In the genomic region with DNA sequence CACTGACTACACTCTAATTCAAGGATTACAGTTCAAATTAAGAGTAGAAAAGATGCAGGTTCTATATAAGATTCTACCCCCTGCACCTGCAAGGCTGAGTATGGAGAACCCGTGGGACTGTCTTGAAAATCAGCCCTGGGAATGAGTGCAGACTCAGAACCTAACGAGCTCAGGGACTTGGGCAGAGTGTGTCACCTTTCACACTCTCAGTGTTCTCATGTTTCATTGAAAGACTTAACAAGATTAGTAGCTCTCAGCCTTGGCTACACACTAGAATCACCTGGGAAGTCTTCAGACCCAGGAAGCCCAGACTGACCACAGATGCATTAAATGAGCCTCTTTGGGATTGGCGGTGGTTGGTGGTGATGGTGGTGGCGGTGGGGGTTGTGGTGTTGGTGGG, we compare ENCODE assay signal across 19 cellular contexts.
A peak's percentile ranks its signal among the peaks of the same experiment; 100 is the strongest.
DNase-seq lines count a peak whose midpoint lies in the region; ATAC-seq and TF ChIP-seq lines count a peak whose summit lies in the region.
"Had no signal": no experiment of that assay in that cellular context is flagged by ENCODE, and none has a peak within 500 bp of the region (broad histone marks: within the 10 kb centered on the region; RNA-seq: fewer than 3 reads in every experiment).

No MANE protein-coding gene starts in this region.

- DNase-seq in NCI-H2171 treated with DMSO at 0.1 percent for 48 hours (lab: John Stamatoyannopoulos, UW): peak; percentile 32
- no peak for DNase-seq in NCI-H2171 (lab: John Stamatoyannopoulos, UW)
- DNase-seq in NCI-H82 treated with DMSO at 0.1 percent for 48 hours (lab: John Stamatoyannopoulos, UW; ENCODE audit: unreplicated experiment): peak; percentile 74
- DNase-seq in left kidney (ENCODE audit: low read depth, low spot score): peak; percentile 55
- DNase-seq in NCI-H2196 (lab: John Stamatoyannopoulos, UW; ENCODE audit: unreplicated experiment): no peak
- DNase-seq: 8988T; CD4-positive, alpha-beta memory T cell; DMS153; DMS79; GDM1; GOT3; H7; HFFc6; IMR-90 had no signal

- no peak overlapping the region for H3K4me3 ChIP-seq in KMS-11 (IDR thresholded peaks at IDR 0.05; ENCODE audit: insufficient read depth, low read depth, low read length)
- H3K4me3 ChIP-seq: BLaER1 had no signal

- ATAC-seq in GM21717 (IDR thresholded peaks at IDR 0.05; ENCODE audit: unreplicated experiment): no peak
- ATAC-seq in HG03280 (IDR thresholded peaks at IDR 0.05; ENCODE audit: unreplicated experiment): no peak
- ATAC-seq: HCT116 had no signal

- H4K20me1 ChIP-seq in KMS-11 (ENCODE audit: insufficient read depth): no peaks in the 10 kb centered on the region
- H4K20me1 ChIP-seq: BLaER1 had no signal

- no peaks in the 10 kb centered on the region for H3K27me3 ChIP-seq in KMS-11 (ENCODE audit: insufficient read depth, low read depth)
- H3K27me3 ChIP-seq: BLaER1 had no signal

- H3K27ac ChIP-seq in KMS-11: no peak overlapping the region
- H3K27ac ChIP-seq: BLaER1 had no signal

- peak overlapping the region; percentile 12; the same call in 1 of the 2 replicates for H3K4me2 ChIP-seq in KMS-11
- H3K4me2 ChIP-seq: BLaER1 had no signal

- H3K36me3 ChIP-seq in KMS-11 (ENCODE audit: insufficient read depth): no peaks in the 10 kb centered on the region
- H3K36me3 ChIP-seq: BLaER1 had no signal

- no peaks in the 10 kb centered on the region for H3K79me2 ChIP-seq in KMS-11 (ENCODE audit: insufficient read depth, low read depth)

- TF ChIP-seq CTCF in KMS-11 (conservative IDR thresholded peaks at IDR 0.05; ENCODE audit: low read depth, low read length): no peak

- H3K9ac ChIP-seq in KMS-11: no peak overlapping the region
- H3K9ac ChIP-seq: BLaER1 had no signal

- peaks cover 27% of the 10 kb centered on the region for H3K4me1 ChIP-seq in KMS-11 (ENCODE audit: low read depth, poor library complexity, severe bottlenecking)
- H3K4me1 ChIP-seq: BLaER1 had no signal

- no peak overlapping the region for H2AFZ ChIP-seq in KMS-11 (ENCODE audit: low read depth)

Comparison
In these comparisons a context has a peak if more than half of its experiments do, and no peak if none do; other contexts are left out.
1. DNase-seq: peak in NCI-H2171 treated with DMSO at 0.1 percent for 48 hours (single experiment), NCI-H82 treated with DMSO at 0.1 percent for 48 hours (single experiment) and left kidney (single experiment); none in NCI-H2171 (single experiment) and NCI-H2196 (single experiment).